1 cellular context compared by ENCODE assay signal in the genomic region with DNA sequence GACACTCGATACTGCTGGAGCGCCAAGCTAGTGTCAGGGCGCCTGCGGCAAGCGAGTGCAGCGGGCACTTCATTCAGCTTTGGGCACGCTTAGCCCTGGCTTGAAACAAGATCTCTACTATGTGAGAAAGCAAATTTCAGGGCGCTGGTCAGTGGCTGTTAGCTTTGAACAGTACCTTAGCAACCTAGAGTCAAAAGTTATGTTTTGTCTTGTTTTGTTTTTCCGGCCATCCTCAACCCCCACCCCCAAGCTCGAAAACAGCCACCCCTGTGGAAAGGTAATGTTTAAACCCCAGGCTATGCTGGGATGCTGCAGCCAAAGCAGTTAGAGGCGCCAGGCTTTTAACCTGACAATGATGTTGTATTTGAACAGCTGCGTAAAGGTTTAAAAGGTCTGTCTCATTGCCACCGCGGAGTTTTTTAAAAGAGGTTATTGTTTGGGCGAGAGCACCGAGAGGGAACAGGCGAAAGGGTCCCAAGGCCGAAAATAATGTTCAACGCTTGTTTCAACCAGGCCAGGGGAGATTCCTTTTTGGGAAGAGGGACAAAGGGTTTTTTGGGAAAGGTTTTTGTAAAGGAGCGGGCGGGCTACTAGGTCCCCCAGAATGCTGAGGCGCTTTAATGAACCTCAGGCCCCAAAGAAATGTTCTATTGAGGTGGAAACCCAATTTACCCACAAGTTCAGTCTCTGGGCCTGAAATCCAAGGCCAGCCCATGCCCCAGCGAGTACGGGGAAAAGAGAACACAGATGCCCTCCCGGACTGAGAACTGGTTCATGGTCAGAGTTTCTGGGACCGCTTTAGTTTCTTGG.
TF ChIP-seq lines count a peak whose summit lies in the region.

No MANE protein-coding gene starts in this region.

TF ChIP-seq in HepG2, 621 proteins besides CTCF, POLR2A, EP300 and RAD21:
- TF ChIP-seq SOX6 (IDR thresholded peaks at IDR 0.05) = no peak
- peak; percentile 51; the same call in 1 of the 2 replicates for TF ChIP-seq SOX6 (CRISPR knock-in tag; IDR thresholded peaks at IDR 0.05)
- TF ChIP-seq SOX13 (IDR thresholded peaks at IDR 0.05) = no peak
- peak in 1 of 2 experiments; percentile 37; a peak in 1 of 4 replicates for TF ChIP-seq SOX13 (CRISPR knock-in tag; conservative IDR thresholded peaks at IDR 0.05 in 1 of 2, IDR thresholded peaks at IDR 0.05 in 1 of 2)
- no peak; the same call in 1 of the 2 replicates for TF ChIP-seq CBX2 (IDR thresholded peaks at IDR 0.05; ENCODE audit: low read depth, low read length)
- TF ChIP-seq CBX2 (CRISPR knock-in tag; IDR thresholded peaks at IDR 0.05; ENCODE audit: low read depth) = 0 out of 2 replicates have a peak, but pooled peaks have one; percentile 20
- peak; percentile 73 for TF ChIP-seq TFAP4 (IDR thresholded peaks at IDR 0.05; ENCODE audit: borderline replicate concordance, low read depth)
- no peak for TF ChIP-seq DRAP1 (CRISPR knock-in tag; IDR thresholded peaks at IDR 0.05)
- TF ChIP-seq SOX5 (CRISPR knock-in tag; IDR thresholded peaks at IDR 0.05; ENCODE audit: borderline replicate concordance) = peak; percentile 42; the same call in 1 of the 2 replicates
- TF ChIP-seq CREM (IDR thresholded peaks at IDR 0.05) = no peak
- no peak for TF ChIP-seq CREM (CRISPR knock-in tag; IDR thresholded peaks at IDR 0.05)
- no peak for TF ChIP-seq RBAK (CRISPR knock-in tag; IDR thresholded peaks at IDR 0.05)
- TF ChIP-seq HDAC1 (CRISPR knock-in tag; IDR thresholded peaks at IDR 0.05) = peak; percentile 22; the same call in 1 of the 2 replicates
